ENCODE assay signal across 1 cellular context in genomic region chr2:221372156-221372870, GRCh38.
TF ChIP-seq lines count a peak whose summit lies in the region.

No MANE protein-coding gene starts in this region.

TF ChIP-seq in HepG2, 621 proteins besides CTCF, POLR2A, EP300 and RAD21 (continued from another document):
- TF ChIP-seq ZHX1 (CRISPR knock-in tag; IDR thresholded peaks at IDR 0.05; ENCODE audit: low read depth), result no peak
- 0 out of 4 replicates have a peak, but pooled peaks of 1 of the 2 experiments have one; percentile 17 for TF ChIP-seq ATF4 (CRISPR knock-in tag; IDR thresholded peaks at IDR 0.05)
